In genomic region chr6:52362443-52363221, GRCh38 we compare ENCODE assay signal across 8 cellular contexts. TPM values are rescaled to one million over a fixed set of nuclear protein-coding genes. Genes with fewer than 3 reads are reported as not detected.
DNase-seq lines count a peak whose midpoint lies in the region; ATAC-seq, FAIRE-seq and TF ChIP-seq lines count a peak whose summit lies in the region.

No MANE protein-coding gene starts in this region.

- peak overlapping the region; percentile 98 for H3K4me2 ChIP-seq in parathyroid adenoma (ENCODE audit: low read length)

- H3K36me3 ChIP-seq in parathyroid adenoma (ENCODE audit: control insufficient read depth, insufficient read depth, low read length) (no peaks in the 10 kb centered on the region), uterus (no peaks in the 10 kb centered on the region)

- peak overlapping the region; percentile 63 for H3K9ac ChIP-seq in parathyroid adenoma

- H2AFZ ChIP-seq in parathyroid adenoma: peak overlapping the region; percentile 99

- H3K27ac ChIP-seq in parathyroid adenoma (no peak overlapping the region), uterus (peak overlapping the region; percentile 81)

- intact Hi-C loops in Right ventricle myocardium superior (cut with DNase I): loop anchor here (5.0 kb wide), 1 partner anchor 75 kb away; no protein-coding TSS in a partner anchor
- intact Hi-C loops in uterus (cut with DNase I; ENCODE audit: low total_unique reads): no loop called here

- FAIRE-seq in GM12891 (lab: Jason Lieb, UNC): peak; percentile 59

- no peak for TF ChIP-seq CTCF in parathyroid adenoma (IDR thresholded peaks at IDR 0.05)
- peak in 1 of 4 experiments; percentile 13 for TF ChIP-seq CTCF in uterus (IDR thresholded peaks at IDR 0.05)

- H3K9me3 ChIP-seq in parathyroid adenoma (ENCODE audit: control insufficient read depth, low read length) (no peaks in the 10 kb centered on the region), uterus (no peaks in the 10 kb centered on the region)

- H3K4me1 ChIP-seq in parathyroid adenoma (no peaks in the 10 kb centered on the region), uterus (peaks cover 0 to 6% of the 10 kb centered on the region in 2 donors)

- ATAC-seq in HG02884 (IDR thresholded peaks at IDR 0.05; ENCODE audit: unreplicated experiment): peak; percentile 37
- ATAC-seq in Right ventricle myocardium superior (ENCODE audit: poor library complexity): peak; percentile 28

- H3K4me3 ChIP-seq in parathyroid adenoma (ENCODE audit: low read depth, low read length) (peak overlapping the region; percentile 72), uterus (peak overlapping the region; percentile 66 to 69)

- H3K27me3 ChIP-seq in parathyroid adenoma (ENCODE audit: control insufficient read depth, insufficient read depth, low read length) (no peaks in the 10 kb centered on the region), uterus (no peaks in the 10 kb centered on the region)

- DNase-seq in 8988T: peak; percentile 35
- DNase-seq in GM12891 (ENCODE audit: insufficient read length, low spot score): peak; percentile 49
- peak; percentile 80 for DNase-seq in NCI-H69 (lab: John Stamatoyannopoulos, UW)
- DNase-seq in activated naive CD4-positive, alpha-beta T cell (lab: John Stamatoyannopoulos, UW): peak in 3 of 4 experiments; percentile 16 to 33 (median 20)
- peak; percentile 52 for DNase-seq in Right ventricle myocardium superior
- peak; percentile 39 to 47 for DNase-seq in uterus

- no peaks in the 10 kb centered on the region for H3K79me2 ChIP-seq in parathyroid adenoma

- no peak for TF ChIP-seq POLR2A in GM12891 (IDR thresholded peaks at IDR 0.05; ENCODE audit: low read depth, low read length)
- TF ChIP-seq POLR2A in uterus (IDR thresholded peaks at IDR 0.05): no peak

TF ChIP-seq in GM12891, 5 proteins besides CTCF, POLR2A, EP300 and RAD21:
- peak; percentile 38 for TF ChIP-seq SPI1 (IDR thresholded peaks at IDR 0.05; ENCODE audit: low read depth, low read length)
- no peak for TF ChIP-seq TAF1 (IDR thresholded peaks at IDR 0.05; ENCODE audit: low read depth, low read length)
- TF ChIP-seq PAX5 (IDR thresholded peaks at IDR 0.05; ENCODE audit: insufficient read depth, low read length, severe bottlenecking): no peak
- TF ChIP-seq POU2F2 (IDR thresholded peaks at IDR 0.05; ENCODE audit: low read depth, low read length): 0 out of 2 replicates have a peak, but pooled peaks have one; percentile 44
- TF ChIP-seq POLR2AphosphoS5 (IDR thresholded peaks at IDR 0.05; ENCODE audit: low read depth, low read length): peak; percentile 50; the same call in 1 of the 2 replicates

RNA-seq across cellular contexts. Expression of gene PAQR8, which starts 0.7 kb away (rescaled TPM):
- 8.6 TPM for polyA plus RNA-seq in GM12891 (2012; ENCODE audit: low read depth, missing spikeins)
- 2.6 TPM for total RNA-seq in Right ventricle myocardium superior
- 10 to 100 TPM; 12.3 to 24.7 (median 13.9) TPM for total RNA-seq in uterus

RNA-seq across cellular contexts. Expression of gene EFHC1, which starts 57.5 kb away (rescaled TPM):
- 12.8 TPM for polyA plus RNA-seq in GM12891 (2012; ENCODE audit: low read depth, missing spikeins)
- total RNA-seq in Right ventricle myocardium superior: 6.4 TPM
- total RNA-seq in uterus: 10 to 100 TPM; 15.6 to 63.0 (median 29.5) TPM

Comparison
In these comparisons a context has a peak if more than half of its experiments do, and no peak if none do; other contexts are left out.
1. DNase-seq: peak in every context shown above with its lines; median percentile 80 in NCI-H69; 52 in Right ventricle myocardium superior; 49 in GM12891; 43 in uterus; 35 in 8988T; 20 in activated naive CD4-positive, alpha-beta T cell.